In the genomic region with DNA sequence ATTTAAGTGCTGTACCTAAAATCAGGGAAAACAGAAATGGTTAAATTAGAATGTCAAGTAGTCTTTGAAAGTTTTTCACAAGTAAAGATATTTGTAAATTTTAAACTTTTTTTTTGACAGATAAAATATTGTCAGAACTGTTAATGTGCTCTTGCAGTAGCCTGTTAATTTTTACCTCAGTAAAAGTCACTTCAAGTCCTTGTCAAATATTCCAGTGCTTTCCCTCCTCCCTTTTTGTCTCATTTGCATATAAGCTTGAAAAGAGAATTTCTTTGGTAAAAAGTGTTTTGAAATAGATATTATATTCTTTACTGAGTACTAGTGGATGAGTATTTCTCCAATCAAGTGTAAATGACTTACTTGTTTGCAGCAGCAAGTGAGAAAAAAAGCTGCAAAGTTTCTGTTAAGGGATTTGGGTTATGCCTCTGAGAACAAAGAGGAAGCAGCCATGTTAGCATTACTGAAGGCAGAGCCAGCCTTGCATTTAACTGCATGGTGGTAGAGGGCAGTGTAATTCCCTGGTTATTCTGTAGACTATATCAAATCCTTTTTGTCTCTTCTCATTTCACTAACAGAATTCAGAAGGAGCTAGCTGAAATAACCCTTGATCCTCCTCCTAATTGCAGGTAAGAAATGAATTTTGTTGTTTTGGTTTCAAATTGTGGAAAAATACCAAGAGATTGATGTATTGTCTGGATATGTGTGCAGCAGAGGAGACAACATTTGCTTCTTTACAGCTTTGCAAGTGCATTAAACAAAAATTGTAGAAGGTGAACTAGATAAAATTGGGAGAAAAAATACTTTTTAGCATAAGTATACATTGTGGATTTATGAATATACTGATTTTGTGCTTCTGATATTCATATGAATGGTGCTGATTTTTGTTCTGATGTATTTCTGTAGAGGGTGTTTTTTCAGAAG, we compare ENCODE assay signal across 1 cellular context.
TF ChIP-seq lines count a peak whose summit lies in the region.

No MANE protein-coding gene starts in this region.

TF ChIP-seq in K562, 482 proteins besides CTCF, POLR2A, EP300 and RAD21 (continued from another document):
- TF ChIP-seq TEAD4 (IDR thresholded peaks at IDR 0.05; ENCODE audit: low read length) = peak; percentile 49; the same call in 1 of the 2 replicates
- no peak for TF ChIP-seq TEAD4 (CRISPR knock-in tag; IDR thresholded peaks at IDR 0.05; ENCODE audit: borderline replicate concordance)
- TF ChIP-seq HNRNPL (IDR thresholded peaks at IDR 0.05; ENCODE audit: low read depth, low read length) = no peak
- TF ChIP-seq ZNF224 (CRISPR knock-in tag; IDR thresholded peaks at IDR 0.05) = no peak
- TF ChIP-seq NFRKB (IDR thresholded peaks at IDR 0.05; ENCODE audit: low read depth) = peak; percentile 62; the same call in 1 of the 2 replicates
- TF ChIP-seq, protein P1, sequence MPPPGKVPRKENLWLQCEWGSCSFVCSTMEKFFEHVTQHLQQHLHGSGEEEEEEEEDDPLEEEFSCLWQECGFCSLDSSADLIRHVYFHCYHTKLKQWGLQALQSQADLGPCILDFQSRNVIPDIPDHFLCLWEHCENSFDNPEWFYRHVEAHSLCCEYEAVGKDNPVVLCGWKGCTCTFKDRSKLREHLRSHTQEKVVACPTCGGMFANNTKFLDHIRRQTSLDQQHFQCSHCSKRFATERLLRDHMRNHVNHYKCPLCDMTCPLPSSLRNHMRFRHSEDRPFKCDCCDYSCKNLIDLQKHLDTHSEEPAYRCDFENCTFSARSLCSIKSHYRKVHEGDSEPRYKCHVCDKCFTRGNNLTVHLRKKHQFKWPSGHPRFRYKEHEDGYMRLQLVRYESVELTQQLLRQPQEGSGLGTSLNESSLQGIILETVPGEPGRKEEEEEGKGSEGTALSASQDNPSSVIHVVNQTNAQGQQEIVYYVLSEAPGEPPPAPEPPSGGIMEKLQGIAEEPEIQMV (tag; conservative IDR thresholded peaks at IDR 0.05; ENCODE audit: low read depth) = no peak
- TF ChIP-seq YY1 (IDR thresholded peaks at IDR 0.05; ENCODE audit: borderline replicate concordance in 1 of 3, control insufficient read depth in 1 of 3, extremely low read depth in 1 of 3, insufficient read depth in 3 of 3, insufficient read length in 1 of 3, insufficient replicate concordance in 2 of 3, low read depth in 1 of 3, low read length in 2 of 3) = peak; percentile 31 to 91 (median 43)
- no peak for TF ChIP-seq KLF10 (CRISPR knock-in tag; IDR thresholded peaks at IDR 0.05)
- TF ChIP-seq ETV5 (CRISPR knock-in tag; IDR thresholded peaks at IDR 0.05; ENCODE audit: low read depth) = no peak
- 0 out of 3 replicates have a peak, but pooled peaks of 1 of the 2 experiments have one; percentile 27 for TF ChIP-seq CBX3 (IDR thresholded peaks at IDR 0.05; ENCODE audit: borderline replicate concordance in 1 of 2, low read length in 2 of 2)
- TF ChIP-seq LCOR (CRISPR knock-in tag; IDR thresholded peaks at IDR 0.05) = 0 out of 2 replicates have a peak, but pooled peaks have one; percentile 32
- 0 out of 2 replicates have a peak, but pooled peaks have one; percentile 26 for TF ChIP-seq JUND (IDR thresholded peaks at IDR 0.05; ENCODE audit: borderline replicate concordance, low read depth, low read length)
- no peak for TF ChIP-seq JUND (tag; IDR thresholded peaks at IDR 0.05; ENCODE audit: borderline replicate concordance, low read depth, low read length)
- TF ChIP-seq, protein P2, sequence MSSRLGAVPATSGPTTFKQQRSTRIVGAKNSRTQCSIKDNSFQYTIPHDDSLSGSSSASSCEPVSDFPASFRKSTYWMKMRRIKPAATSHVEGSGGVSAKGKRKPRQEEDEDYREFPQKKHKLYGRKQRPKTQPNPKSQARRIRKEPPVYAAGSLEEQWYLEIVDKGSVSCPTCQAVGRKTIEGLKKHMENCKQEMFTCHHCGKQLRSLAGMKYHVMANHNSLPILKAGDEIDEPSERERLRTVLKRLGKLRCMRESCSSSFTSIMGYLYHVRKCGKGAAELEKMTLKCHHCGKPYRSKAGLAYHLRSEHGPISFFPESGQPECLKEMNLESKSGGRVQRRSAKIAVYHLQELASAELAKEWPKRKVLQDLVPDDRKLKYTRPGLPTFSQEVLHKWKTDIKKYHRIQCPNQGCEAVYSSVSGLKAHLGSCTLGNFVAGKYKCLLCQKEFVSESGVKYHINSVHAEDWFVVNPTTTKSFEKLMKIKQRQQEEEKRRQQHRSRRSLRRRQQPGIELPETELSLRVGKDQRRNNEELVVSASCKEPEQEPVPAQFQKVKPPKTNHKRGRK (tag; IDR thresholded peaks at IDR 0.05) = peak; percentile 63
- TF ChIP-seq SMARCA5 (IDR thresholded peaks at IDR 0.05) = no peak
- peak; percentile 51 for TF ChIP-seq L3MBTL2 (IDR thresholded peaks at IDR 0.05)
- no peak for TF ChIP-seq SREBF2 (CRISPR knock-in tag; IDR thresholded peaks at IDR 0.05)
- TF ChIP-seq TEAD1 (CRISPR knock-in tag; IDR thresholded peaks at IDR 0.05) = 0 out of 4 replicates have a peak, but pooled peaks of 1 of the 2 experiments have one; percentile 31
- no peak for TF ChIP-seq FUS (optimal IDR thresholded peaks at IDR 0.05; ENCODE audit: low read depth, low read length)
- peak; percentile 65; the same call in 1 of the 2 replicates for TF ChIP-seq ZNF324 (CRISPR knock-in tag; IDR thresholded peaks at IDR 0.05)
